28 cellular contexts compared by ENCODE assay signal in the genomic region with DNA sequence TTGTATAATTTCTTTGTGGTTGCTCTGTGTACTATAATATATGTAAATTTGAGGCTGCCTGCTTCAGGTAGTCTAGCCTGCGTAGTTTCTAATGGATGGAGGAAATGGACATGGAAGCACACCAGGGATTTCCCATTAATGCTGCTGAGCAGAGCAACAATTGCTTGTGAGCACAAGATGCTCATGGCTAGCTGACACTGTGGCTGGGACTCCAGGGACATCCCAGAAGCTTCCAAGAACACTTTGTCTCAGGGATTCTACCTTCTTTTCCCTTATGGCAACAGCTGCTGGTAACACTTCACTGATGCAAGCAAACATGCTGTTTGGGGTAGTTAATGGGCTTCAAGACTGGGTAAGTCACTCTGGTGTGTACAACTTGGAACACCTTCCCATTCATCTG.
"Had no signal": no experiment of that assay in that cellular context is flagged by ENCODE, and none has a peak within 500 bp of the region (broad histone marks: within the 10 kb centered on the region; RNA-seq: fewer than 3 reads in every experiment).

No MANE protein-coding gene starts in this region.

- DNase-seq: naive thymus-derived CD8-positive, alpha-beta T cell; nephron progenitor cell; nucleus accumbens; pancreas; retina; right cardiac atrium; right lobe of liver; sigmoid colon; small intestine; stimulated activated CD4-positive, alpha-beta T cell treated with anti-CD3 and anti-CD28 coated beads, Interleukin-15, amount 100 ng/mL, for 24 hours; stimulated activated CD4-positive, alpha-beta T cell treated with anti-CD3 and anti-CD28 coated beads, Interleukin-2, amount 100 ng/mL, for 24 hours; stimulated activated CD4-positive, alpha-beta T cell treated with anti-CD3 and anti-CD28 coated beads, Interleukin-2, amount 100 ng/mL, for 48 hours; stimulated activated CD4-positive, alpha-beta T cell treated with anti-CD3 and anti-CD28 coated beads, Interleukin-4, amount 100 ng/mL, for 24 hours; stimulated activated naive B cell treated with anti-CD40 and anti-IgM and Interleukin-4, amounts not matched to agents 10 μg/mL and 1 μg/mL and 100 μg/mL, for 72 hours; stimulated activated naive CD4-positive, alpha-beta T cell treated with Interleukin-2 at 50 U/mL for 16 hours; stomach; testis; tibial artery; transverse colon; upper lobe of left lung had no signal

- H3K27me3 Mint-ChIP-seq: naive thymus-derived CD8-positive, alpha-beta T cell; stimulated activated naive B cell treated with anti-CD40 and anti-IgM and Interleukin-4, amounts not matched to agents 10 μg/mL and 1 μg/mL and 100 μg/mL, for 72 hours; stimulated activated naive CD8-positive, alpha-beta T cell treated with anti-CD3 and anti-CD28 coated beads, Interleukin-15, Interleukin-2, amounts not matched to agents 100 ng/mL and 50 ng/mL, for 24 hours had no signal

- H3K9me3 Mint-ChIP-seq: natural killer cell treated with Interleukin-12 subunit alpha and Interleukin-12 subunit beta and Interleukin-15 and Interleukin-18, amount 100 ng/mL, for 72 hours; stimulated activated naive CD8-positive, alpha-beta T cell treated with anti-CD3 and anti-CD28 coated beads, Interleukin-15, Interleukin-2, amounts not matched to agents 100 ng/mL and 50 ng/mL, for 24 hours had no signal

- H3K4me3 Mint-ChIP-seq: naive thymus-derived CD8-positive, alpha-beta T cell; natural killer cell treated with Interleukin-12 subunit alpha and Interleukin-12 subunit beta and Interleukin-15 and Interleukin-18, amount 100 ng/mL, for 72 hours; nephron progenitor cell; neural crest cell; stimulated activated effector memory CD8-positive, alpha-beta T cell treated with anti-CD3 and anti-CD28 coated beads, Interleukin-12 subunit alpha, Interleukin-12 subunit beta, amount 100 ng/mL, for 72 hours; stimulated activated naive B cell treated with anti-CD40 and anti-IgM and Interleukin-4, amounts not matched to agents 10 μg/mL and 1 μg/mL and 100 μg/mL, for 72 hours; stimulated activated naive CD8-positive, alpha-beta T cell treated with anti-CD3 and anti-CD28 coated beads, Interleukin-15, Interleukin-2, amounts not matched to agents 100 ng/mL and 50 ng/mL, for 24 hours had no signal

- H3K27me3 ChIP-seq: neutrophil, right lobe of liver, sigmoid colon, stomach, suprapubic skin, testis, tibial artery, transverse colon, upper lobe of left lung, vagina had no signal

- H3K36me3 ChIP-seq: neutrophil, pancreas, prostate gland, right lobe of liver, sigmoid colon, stomach, suprapubic skin, tibial artery, transverse colon, upper lobe of left lung, vagina had no signal

- H3K27ac ChIP-seq: neutrophil, pancreas, prostate gland, right lobe of liver, sigmoid colon, stomach, suprapubic skin, testis, tibial artery, transverse colon, upper lobe of left lung, vagina had no signal

- H3K4me1 ChIP-seq: pancreas, prostate gland, right lobe of liver, sigmoid colon, stomach, suprapubic skin, testis, tibial artery, transverse colon, upper lobe of left lung, vagina had no signal

- H3K4me1 Mint-ChIP-seq: naive thymus-derived CD8-positive, alpha-beta T cell; nephron progenitor cell; neural crest cell; stimulated activated effector memory CD8-positive, alpha-beta T cell treated with anti-CD3 and anti-CD28 coated beads, Interleukin-12 subunit alpha, Interleukin-12 subunit beta, amount 100 ng/mL, for 72 hours; stimulated activated naive B cell treated with anti-CD40 and anti-IgM and Interleukin-4, amounts not matched to agents 10 μg/mL and 1 μg/mL and 100 μg/mL, for 72 hours had no signal

- ATAC-seq: naive thymus-derived CD8-positive, alpha-beta T cell; natural killer cell treated with Interleukin-12 subunit alpha and Interleukin-12 subunit beta and Interleukin-15 and Interleukin-18, amount 100 ng/mL, for 72 hours; pancreas; right cardiac atrium; right lobe of liver; stimulated activated effector memory CD8-positive, alpha-beta T cell treated with anti-CD3 and anti-CD28 coated beads, Interleukin-12 subunit alpha, Interleukin-12 subunit beta, amount 100 ng/mL, for 72 hours; stimulated activated naive B cell treated with anti-CD40 and anti-IgM and Interleukin-4, amounts not matched to agents 10 μg/mL and 1 μg/mL and 100 μg/mL, for 72 hours had no signal

- H3K9me3 ChIP-seq: neutrophil, pancreas, prostate gland, right lobe of liver, sigmoid colon, suprapubic skin, testis, transverse colon, upper lobe of left lung, vagina had no signal

- H3K4me3 ChIP-seq: pancreas, prostate gland, right lobe of liver, sigmoid colon, stomach, suprapubic skin, testis, tibial artery, transverse colon, upper lobe of left lung, vagina had no signal

- H3K27ac Mint-ChIP-seq: naive thymus-derived CD8-positive, alpha-beta T cell; natural killer cell treated with Interleukin-12 subunit alpha and Interleukin-12 subunit beta and Interleukin-15 and Interleukin-18, amount 100 ng/mL, for 72 hours; nephron progenitor cell; stimulated activated effector memory CD8-positive, alpha-beta T cell treated with anti-CD3 and anti-CD28 coated beads, Interleukin-12 subunit alpha, Interleukin-12 subunit beta, amount 100 ng/mL, for 72 hours; stimulated activated naive B cell treated with anti-CD40 and anti-IgM and Interleukin-4, amounts not matched to agents 10 μg/mL and 1 μg/mL and 100 μg/mL, for 72 hours; stimulated activated naive CD8-positive, alpha-beta T cell treated with anti-CD3 and anti-CD28 coated beads, Interleukin-15, Interleukin-2, amounts not matched to agents 100 ng/mL and 50 ng/mL, for 24 hours had no signal

- H3K36me3 Mint-ChIP-seq: naive thymus-derived CD8-positive, alpha-beta T cell; natural killer cell treated with Interleukin-12 subunit alpha and Interleukin-12 subunit beta and Interleukin-15 and Interleukin-18, amount 100 ng/mL, for 72 hours; stimulated activated effector memory CD8-positive, alpha-beta T cell treated with anti-CD3 and anti-CD28 coated beads, Interleukin-12 subunit alpha, Interleukin-12 subunit beta, amount 100 ng/mL, for 72 hours; stimulated activated naive B cell treated with anti-CD40 and anti-IgM and Interleukin-4, amounts not matched to agents 10 μg/mL and 1 μg/mL and 100 μg/mL, for 72 hours had no signal
